In the genomic region with DNA sequence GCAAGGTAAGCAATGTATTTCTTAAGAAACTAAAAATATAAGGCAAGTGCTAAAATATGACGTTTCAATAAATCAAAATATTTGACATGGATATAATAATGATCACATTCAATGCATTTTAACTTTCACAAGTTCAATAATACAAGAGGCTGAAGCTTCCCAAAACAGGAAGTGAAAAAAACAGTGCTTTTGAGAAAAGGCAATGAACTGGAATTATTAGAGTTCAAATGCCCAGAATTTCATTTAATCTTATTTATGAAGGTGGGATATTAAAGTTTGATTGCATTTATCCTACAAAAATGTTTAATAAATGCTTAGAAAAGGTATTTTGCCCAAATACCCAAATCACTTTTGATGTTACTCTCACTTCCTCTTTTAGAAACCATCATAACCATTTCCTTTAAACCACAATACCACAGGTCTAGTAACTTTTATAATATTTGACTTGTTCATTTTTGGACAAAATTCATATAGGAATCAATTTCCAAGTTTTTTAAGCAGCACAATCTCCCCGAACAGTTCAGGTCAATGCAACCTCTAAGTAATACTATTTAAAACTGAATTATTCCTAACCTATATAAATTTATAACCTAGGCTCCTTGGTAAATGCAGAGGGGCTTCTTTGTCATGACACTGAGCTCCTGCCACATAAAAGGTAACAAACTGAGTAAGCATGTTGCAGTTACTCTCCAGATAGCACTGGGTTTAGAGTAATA, we compare ENCODE assay signal across 9 cellular contexts. TPM values are rescaled to one million over a fixed set of nuclear protein-coding genes. Genes with fewer than 3 reads are reported as not detected.
A peak's percentile ranks its signal among the peaks of the same experiment; 100 is the strongest.
DNase-seq lines count a peak whose midpoint lies in the region; ATAC-seq and TF ChIP-seq lines count a peak whose summit lies in the region.
"Had no signal": no experiment of that assay in that cellular context is flagged by ENCODE, and none has a peak within 500 bp of the region (broad histone marks: within the 10 kb centered on the region; RNA-seq: fewer than 3 reads in every experiment).

No MANE protein-coding gene starts in this region.

- ATAC-seq in GM21390 (IDR thresholded peaks at IDR 0.05; ENCODE audit: unreplicated experiment) = peak; percentile 49
- ATAC-seq in central memory CD8-positive, alpha-beta T cell (replicated peaks; ENCODE audit: extremely low read depth, poor library complexity, severe bottlenecking) = no peak

- peak; percentile 64 for DNase-seq in GM06990 (ENCODE audit: extremely low read depth, insufficient read length)
- no peak for DNase-seq in central memory CD8-positive, alpha-beta T cell (ENCODE audit: low spot score in 2 of 2)
- no peak for DNase-seq in A172 (ENCODE audit: low spot score)
- no peak for DNase-seq in NCI-H524 (lab: John Stamatoyannopoulos, UW)
- no peak for DNase-seq in D341Med (ENCODE audit: low spot score)

- H3K4me3 ChIP-seq in GM06990 (replicated peaks; ENCODE audit: low read depth, low read length) (no peak overlapping the region), HUES48 (ENCODE audit: low read depth, low read length) (peak overlapping the region; percentile 90), neuron (ENCODE audit: low read length) (peak overlapping the region; percentile 99)

- no peaks in the 10 kb centered on the region for H3K9me3 Mint-ChIP-seq in central memory CD8-positive, alpha-beta T cell
- H3K9me3 Mint-ChIP-seq: T-helper 1 cell treated with Interleukin-12 subunit alpha and Interleukin-12 subunit beta and Interleukin-4 antibody, amounts not matched to agents 30 μg/mL and 1 μg/mL, for 36 hours had no signal

- H3K4me1 ChIP-seq in HUES48 (ENCODE audit: control insufficient read depth, insufficient read depth, low read length) (peaks cover 49% of the 10 kb centered on the region), neuron (ENCODE audit: insufficient read depth, low read length) (peaks cover 25% of the 10 kb centered on the region)

- H3K27ac ChIP-seq in HUES48 (ENCODE audit: low read depth, low read length) = peak overlapping the region; percentile 83

- H3K36me3 ChIP-seq in GM06990 (ENCODE audit: control insufficient read depth, insufficient read depth, low read length) = no peaks in the 10 kb centered on the region
- H3K36me3 ChIP-seq in HUES48 (ENCODE audit: control insufficient read depth, insufficient read depth, low read length) = no peaks in the 10 kb centered on the region; the same call in 1 of the 2 replicates
- no peaks in the 10 kb centered on the region for H3K36me3 ChIP-seq in neuron (ENCODE audit: insufficient read depth, low read length)

- H3K36me3 Mint-ChIP-seq in central memory CD8-positive, alpha-beta T cell (ENCODE audit: insufficient read depth) = peaks cover 13% of the 10 kb centered on the region

- H3K27ac Mint-ChIP-seq in central memory CD8-positive, alpha-beta T cell (ENCODE audit: low read depth) = peak overlapping the region; percentile 20
- H3K27ac Mint-ChIP-seq: T-helper 1 cell treated with Interleukin-12 subunit alpha and Interleukin-12 subunit beta and Interleukin-4 antibody, amounts not matched to agents 30 μg/mL and 1 μg/mL, for 36 hours had no signal

- H3K27me3 Mint-ChIP-seq in central memory CD8-positive, alpha-beta T cell = peaks cover 12% of the 10 kb centered on the region

- no peak overlapping the region for H3K4me3 Mint-ChIP-seq in central memory CD8-positive, alpha-beta T cell

- no peak for TF ChIP-seq CTCF in GM06990 (IDR thresholded peaks at IDR 0.05; ENCODE audit: insufficient read depth, low read length, poor library complexity, severe bottlenecking)

- H2AFZ ChIP-seq in neuron (ENCODE audit: low read depth, low read length) = no peak overlapping the region

- H3K27me3 ChIP-seq in GM06990 (replicated peaks; ENCODE audit: control insufficient read depth, insufficient read depth, low read length) (no peaks in the 10 kb centered on the region), HUES48 (ENCODE audit: control insufficient read depth, insufficient read depth, low read length) (peaks cover 9% of the 10 kb centered on the region; the same call in 1 of the 2 replicates), neuron (ENCODE audit: insufficient read depth, low read length) (no peaks in the 10 kb centered on the region)

- peak overlapping the region; percentile 86; the same call in 1 of the 2 replicates for H3K9ac ChIP-seq in HUES48 (ENCODE audit: low read depth, low read length)

- H3K9me3 ChIP-seq in HUES48 (ENCODE audit: control insufficient read depth, insufficient read depth, low read length) = no peaks in the 10 kb centered on the region
- no peaks in the 10 kb centered on the region for H3K9me3 ChIP-seq in neuron (ENCODE audit: low read length)

- H3K4me1 Mint-ChIP-seq in central memory CD8-positive, alpha-beta T cell = peaks cover 35% of the 10 kb centered on the region

RNA-seq across cellular contexts. Expression of a gene that starts 2.1 kb away (rescaled TPM):
- total RNA-seq in A172 (2014; rRNA removed; shearing (Covaris generic)) = 186 and 213 TPM in 2 replicates

RNA-seq across cellular contexts. Expression of a gene that starts 42.4 kb away (rescaled TPM):
- total RNA-seq in A172 (2014; rRNA removed; shearing (Covaris generic)) = 2.5 and 3.2 TPM in 2 replicates
